23 cellular contexts compared by ENCODE assay signal in genomic region chr17:32357615-32358014, GRCh38. TPM values are rescaled to one million over a fixed set of nuclear protein-coding genes. Genes with fewer than 3 reads are reported as not detected.
DNase-seq lines count a peak whose midpoint lies in the region; ATAC-seq, FAIRE-seq and TF ChIP-seq lines count a peak whose summit lies in the region.
"Had no signal": no experiment of that assay in that cellular context is flagged by ENCODE, and none has a peak within 500 bp of the region (broad histone marks: within the 10 kb centered on the region; RNA-seq: fewer than 3 reads in every experiment).

No MANE protein-coding gene starts in this region.

- TF ChIP-seq RAD21 in K562 (CRISPR knock-in tag; conservative IDR thresholded peaks at IDR 0.05 in 1 of 2, IDR thresholded peaks at IDR 0.05 in 1 of 2), result no peak

- no peak for TF ChIP-seq CTCF in activated CD8-positive, alpha-beta T cell treated with anti-CD3 and anti-CD28 coated beads for 36 hours (IDR thresholded peaks at IDR 0.05)
- TF ChIP-seq CTCF in K562 (IDR thresholded peaks at IDR 0.05 in 2 of 3, conservative IDR thresholded peaks at IDR 0.05 in 1 of 3; ENCODE audit: insufficient read depth in 2 of 3, low read depth in 1 of 3, low read length in 3 of 3) (no peak), esophagus squamous epithelium (IDR thresholded peaks at IDR 0.05) (no peak)

- no peak overlapping the region for H3K4me3 ChIP-seq in K562
- H3K4me3 ChIP-seq in esophagus squamous epithelium, result no peak overlapping the region
- H3K4me3 ChIP-seq: HAP-1 had no signal

- H3K9ac ChIP-seq in K562 (ENCODE audit: insufficient read depth in 1 of 2, low read depth in 2 of 2, low read length in 2 of 2), result peak overlapping the region in 1 of 2 experiments; percentile 21; a peak in 1 of 4 replicates
- H3K9ac ChIP-seq: KMS-11 had no signal

- peaks cover 42% of the 10 kb centered on the region for H4K20me1 ChIP-seq in K562 (replicated peaks; ENCODE audit: control insufficient read depth, insufficient read depth, low read length)

- FAIRE-seq in K562 (lab: Jason Lieb, UNC), result no peak
- FAIRE-seq: GM12891 had no signal

- peaks cover 71% of the 10 kb centered on the region for H3K36me3 Mint-ChIP-seq in activated CD8-positive, alpha-beta T cell treated with anti-CD3 and anti-CD28 coated beads, Interleukin-2, amount 10 ng/mL, durations not matched to agents 7 days and 5 days (ENCODE audit: low read depth)
- peaks cover 63% of the 10 kb centered on the region for H3K36me3 Mint-ChIP-seq in activated CD8-positive, alpha-beta T cell treated with anti-CD3 and anti-CD28 coated beads for 36 hours (ENCODE audit: low read depth)

- H2AFZ ChIP-seq in K562 (ENCODE audit: low read depth, low read length), result no peak overlapping the region

- H3K4me1 ChIP-seq in K562 (replicated peaks in 1 of 2; ENCODE audit: control insufficient read depth in 2 of 2, insufficient read depth in 2 of 2, low read length in 2 of 2) (peaks cover 14 to 18% of the 10 kb centered on the region in 2 experiments; a peak in 4 of 5 replicates), esophagus squamous epithelium (peaks cover 44 to 80% (median 53%) of the 10 kb centered on the region in 3 donors)

- TF ChIP-seq POLR2A in K562 (conservative IDR thresholded peaks at IDR 0.05), result no peak; the same call in 1 of the 2 replicates
- TF ChIP-seq POLR2A in esophagus squamous epithelium (IDR thresholded peaks at IDR 0.05), result no peak

- no peak overlapping the region for H3K27ac ChIP-seq in K562 (ENCODE audit: extremely low read depth, low read depth, low read length)
- peak overlapping the region in 3 of 4 donors; percentile 20 to 73 (median 69) for H3K27ac ChIP-seq in esophagus squamous epithelium
- H3K27ac ChIP-seq: KMS-11 had no signal

- peaks cover 6% of the 10 kb centered on the region for H3K9me1 ChIP-seq in K562 (ENCODE audit: control insufficient read depth, insufficient read depth, low read length)

- 79% methylated on average over 8 of the region's 8 CpGs for WGBS in K562 (ENCODE audit: insufficient coverage, low coverage, missing lambda C conversion rate)
- 56 to 65% methylated on average over 4 to 8 of the region's 8 CpGs for WGBS in esophagus squamous epithelium, 2 donors

- H3K4me3 Mint-ChIP-seq in activated CD8-positive, alpha-beta T cell treated with anti-CD3 and anti-CD28 coated beads, Interleukin-2, amount 10 ng/mL, durations not matched to agents 7 days and 5 days, result no peak overlapping the region
- H3K4me3 Mint-ChIP-seq in activated CD8-positive, alpha-beta T cell treated with anti-CD3 and anti-CD28 coated beads for 36 hours, result no peak overlapping the region

- intact Hi-C loops in activated CD8-positive, alpha-beta T cell treated with anti-CD3 and anti-CD28 coated beads for 36 hours (cut with micrococcal nuclease), result no loop called here
- intact Hi-C loops in K562 (cut with micrococcal nuclease) (no loop called here), esophagus squamous epithelium (cut with DNase I) (no loop called here)

- TF ChIP-seq EP300 in K562 (IDR thresholded peaks at IDR 0.05; ENCODE audit: low read length), result no peak

- DNase-seq in activated CD8-positive, alpha-beta T cell treated with anti-CD3 and anti-CD28 coated beads, Interleukin-2, amount 10 ng/mL, durations not matched to agents 7 days and 5 days, result no peak
- no peak for DNase-seq in activated CD8-positive, alpha-beta T cell treated with anti-CD3 and anti-CD28 coated beads for 36 hours
- DNase-seq in K562 (ENCODE audit: extremely low read depth in 1 of 4, low spot score in 3 of 4) (no peak), esophagus squamous epithelium (lab: John Stamatoyannopoulos, UW) (no peak), NCI-H2171 treated with DMSO at 0.1 percent for 48 hours (lab: John Stamatoyannopoulos, UW) (no peak), NCI-H2107 (lab: John Stamatoyannopoulos, UW) (no peak)
- no peak for DNase-seq in activated naive CD4-positive, alpha-beta T cell (lab: John Stamatoyannopoulos, UW)
- DNase-seq: Calu3, DMS79 treated with DMSO at 0.1 percent for 48 hours, GF-D8, GOT3, IMR-90, NCI-H1092 treated with DMSO at 0.1 percent for 48 hours, NCI-H1436, NCI-H187, NCI-H2081 treated with DMSO at 0.1 percent for 48 hours, NCI-H446 treated with DMSO at 0.1 percent for 48 hours, NCI-H526, RPMI8226, SHP77 had no signal

- H3K36me3 ChIP-seq in K562 (ENCODE audit: control insufficient read depth, insufficient read depth, low read length) (peaks cover 95% of the 10 kb centered on the region), esophagus squamous epithelium (peaks cover 34 to 96% (median 36%) of the 10 kb centered on the region in 3 donors)

- peaks cover 52% of the 10 kb centered on the region for H3K4me1 Mint-ChIP-seq in activated CD8-positive, alpha-beta T cell treated with anti-CD3 and anti-CD28 coated beads, Interleukin-2, amount 10 ng/mL, durations not matched to agents 7 days and 5 days (ENCODE audit: low read depth)
- H3K4me1 Mint-ChIP-seq in activated CD8-positive, alpha-beta T cell treated with anti-CD3 and anti-CD28 coated beads for 36 hours (ENCODE audit: low read depth), result peaks cover 45% of the 10 kb centered on the region

- no TSS peak for BruUV-seq in K562 (replicated peaks; lab: Mats Ljungman, UMichigan)

- H3K79me2 ChIP-seq in K562 (ENCODE audit: control insufficient read depth, insufficient read depth, low read length), result peaks cover 97% of the 10 kb centered on the region

- in situ Hi-C loops in K562 (cut with MboI), result no loop called here

- ATAC-seq in activated CD8-positive, alpha-beta T cell treated with anti-CD3 and anti-CD28 coated beads, Interleukin-2, amount 10 ng/mL, durations not matched to agents 7 days and 5 days, result peak; percentile 21
- ATAC-seq in activated CD8-positive, alpha-beta T cell treated with anti-CD3 and anti-CD28 coated beads for 36 hours, result no peak
- no peak for ATAC-seq in K562

- POLR2A ChIA-PET in activated CD8-positive, alpha-beta T cell treated with anti-CD3 and anti-CD28 coated beads, Interleukin-2, amount 10 ng/mL, durations not matched to agents 7 days and 5 days (lab: Charles Lee), result no interaction called here
- POLR2A ChIA-PET in activated CD8-positive, alpha-beta T cell treated with anti-CD3 and anti-CD28 coated beads for 36 hours (lab: Charles Lee), result interaction anchor here (0.6 to 1.0 kb wide), 2 partner anchors 13 to 215 kb away, joined by 3 to 4 read pairs; no protein-coding TSS in a partner anchor
- POLR2A ChIA-PET in K562 (lab: Yijun Ruan, JAX), result interaction anchor here (1.0 to 2.8 kb wide), 3 partner anchors 9 to 14 kb away, joined by 3 to 27 read pairs (median 3); no protein-coding TSS in a partner anchor

- H3K27ac Mint-ChIP-seq in activated CD8-positive, alpha-beta T cell treated with anti-CD3 and anti-CD28 coated beads, Interleukin-2, amount 10 ng/mL, durations not matched to agents 7 days and 5 days, result no peak overlapping the region
- H3K27ac Mint-ChIP-seq in activated CD8-positive, alpha-beta T cell treated with anti-CD3 and anti-CD28 coated beads for 36 hours, result no peak overlapping the region

- no peaks in the 10 kb centered on the region for H3K27me3 ChIP-seq in K562 (ENCODE audit: control insufficient read depth in 2 of 2, insufficient read depth in 2 of 2, low read length in 2 of 2)
- H3K27me3 ChIP-seq in esophagus squamous epithelium, result no peaks in the 10 kb centered on the region

- H3K4me2 ChIP-seq in K562 (ENCODE audit: insufficient read depth, low read length), result no peak overlapping the region
- H3K4me2 ChIP-seq: KMS-11 had no signal

- no peaks in the 10 kb centered on the region for H3K9me3 Mint-ChIP-seq in activated CD8-positive, alpha-beta T cell treated with anti-CD3 and anti-CD28 coated beads, Interleukin-2, amount 10 ng/mL, durations not matched to agents 7 days and 5 days (ENCODE audit: insufficient read depth)
- no peaks in the 10 kb centered on the region for H3K9me3 Mint-ChIP-seq in activated CD8-positive, alpha-beta T cell treated with anti-CD3 and anti-CD28 coated beads for 36 hours

- H3K27me3 Mint-ChIP-seq in activated CD8-positive, alpha-beta T cell treated with anti-CD3 and anti-CD28 coated beads, Interleukin-2, amount 10 ng/mL, durations not matched to agents 7 days and 5 days (ENCODE audit: low read depth), result no peaks in the 10 kb centered on the region
- no peaks in the 10 kb centered on the region for H3K27me3 Mint-ChIP-seq in activated CD8-positive, alpha-beta T cell treated with anti-CD3 and anti-CD28 coated beads for 36 hours

- H3K9me3 ChIP-seq in K562 (replicated peaks; ENCODE audit: control insufficient read depth, insufficient read depth, low read depth, low read length), result no peaks in the 10 kb centered on the region
- H3K9me3 ChIP-seq in esophagus squamous epithelium, result no peaks in the 10 kb centered on the region
- H3K9me3 ChIP-seq: HAP-1 had no signal

- CTCF ChIA-PET in activated CD8-positive, alpha-beta T cell treated with anti-CD3 and anti-CD28 coated beads, Interleukin-2, amount 10 ng/mL, durations not matched to agents 7 days and 5 days (lab: Charles Lee), result no interaction called here
- CTCF ChIA-PET in activated CD8-positive, alpha-beta T cell treated with anti-CD3 and anti-CD28 coated beads for 36 hours (lab: Charles Lee), result no interaction called here
- CTCF ChIA-PET in K562 (lab: Yijun Ruan, JAX; ENCODE audit: low intra/inter-chr PET ratio), result no interaction called here

RNA-seq across cellular contexts. Expression of gene ZNF207, which starts 7.7 kb away (rescaled TPM):
- 100 to 1,000 TPM; 250 to 263 TPM for total RNA-seq in activated CD8-positive, alpha-beta T cell treated with anti-CD3 and anti-CD28 coated beads, Interleukin-2, amount 10 ng/mL, durations not matched to agents 7 days and 5 days
- total RNA-seq in activated CD8-positive, alpha-beta T cell treated with anti-CD3 and anti-CD28 coated beads for 36 hours, result 100 to 1,000 TPM; 189 to 201 TPM
- 624 and 1,466 TPM in 2 replicates for total RNA-seq in K562 (2011; cell fraction: chromatin; rRNA removed; ENCODE audit: low replicate concordance)
- 225 and 284 TPM in 2 replicates for total RNA-seq in K562 (2011; cell fraction: nucleolus; rRNA removed)
- total RNA-seq in K562 (2011; cell fraction: nucleoplasm; rRNA removed), result 466 and 588 TPM in 2 replicates
- total RNA-seq in K562 (2014; rRNA removed), result 123 and 153 TPM in 2 replicates
- 268 and 297 TPM in 2 replicates for total RNA-seq in K562 (2014; rRNA removed; fragmentation: Illumina TruSeq; extraction: Trizol)
- 245 and 255 TPM in 2 replicates for total RNA-seq in K562 (2015; rRNA removed; fragmentation: Illumina TruSeq; extraction: Trizol)
- total RNA-seq in K562 (2021), result 216 and 222 TPM in 2 replicates
- 267 and 333 TPM in 2 replicates for polyA plus RNA-seq in K562 (2011; rRNA removed)
- polyA plus RNA-seq in K562 (2011; cell fraction: cytosol; rRNA removed), result 266 and 328 TPM in 2 replicates
- 346 and 475 TPM in 2 replicates for polyA plus RNA-seq in K562 (2011; cell fraction: nucleus; rRNA removed)
- 196 and 246 TPM in 2 replicates for polyA plus RNA-seq in K562 (2012)
- 317 and 370 TPM in 2 replicates for polyA plus RNA-seq in K562 (2014; fragmentation: Illumina TruSeq; extraction: Trizol)
- 100 to 1,000 TPM; 191 to 245 TPM for polyA plus RNA-seq in K562 (2014; fragmentation: Nextera tagmentation; extraction: Ambion mirVana)
- polyA plus RNA-seq in K562 (2014; rRNA removed), result 216 and 250 TPM in 2 replicates
- 343 and 416 TPM in 2 replicates for polyA minus RNA-seq in K562 (2011; rRNA and poly(A)+ RNA removed)
- polyA minus RNA-seq in K562 (2011; cell fraction: cytosol; rRNA and poly(A)+ RNA removed), result 103 and 151 TPM in 2 replicates
- 188 and 265 TPM in 2 replicates for polyA minus RNA-seq in K562 (2011; cell fraction: nucleus; rRNA and poly(A)+ RNA removed)
- total RNA-seq in esophagus squamous epithelium, result 100 to 1,000 TPM; 101 to 181 (median 137) TPM

RNA-seq across cellular contexts. Expression of gene C17orf75, which starts 15.6 kb away (rescaled TPM):
- total RNA-seq in activated CD8-positive, alpha-beta T cell treated with anti-CD3 and anti-CD28 coated beads, Interleukin-2, amount 10 ng/mL, durations not matched to agents 7 days and 5 days, result 10 to 100 TPM; 29.0 to 34.0 TPM
- 10 to 100 TPM; 30.8 to 32.7 TPM for total RNA-seq in activated CD8-positive, alpha-beta T cell treated with anti-CD3 and anti-CD28 coated beads for 36 hours
- 21.1 and 30.2 TPM in 2 replicates for total RNA-seq in K562 (2011; cell fraction: chromatin; rRNA removed; ENCODE audit: low replicate concordance)
- 10.5 and 11.2 TPM in 2 replicates for total RNA-seq in K562 (2011; cell fraction: nucleolus; rRNA removed)
- 21.6 and 26.5 TPM in 2 replicates for total RNA-seq in K562 (2011; cell fraction: nucleoplasm; rRNA removed)
- total RNA-seq in K562 (2014; rRNA removed), result 17.4 and 24.8 TPM in 2 replicates
- total RNA-seq in K562 (2014; rRNA removed; fragmentation: Illumina TruSeq; extraction: Trizol), result 21.2 and 22.4 TPM in 2 replicates
- total RNA-seq in K562 (2015; rRNA removed; fragmentation: Illumina TruSeq; extraction: Trizol), result 15.0 and 16.1 TPM in 2 replicates
- 17.3 and 18.5 TPM in 2 replicates for total RNA-seq in K562 (2021)
- 14.1 and 26.1 TPM in 2 replicates for polyA plus RNA-seq in K562 (2011; rRNA removed)
- polyA plus RNA-seq in K562 (2011; cell fraction: cytosol; rRNA removed), result 5.5 and 8.6 TPM in 2 replicates
- polyA plus RNA-seq in K562 (2011; cell fraction: nucleus; rRNA removed), result 11.0 and 15.2 TPM in 2 replicates
- polyA plus RNA-seq in K562 (2012), result 18.6 and 24.7 TPM in 2 replicates
- 15.1 and 15.5 TPM in 2 replicates for polyA plus RNA-seq in K562 (2014; fragmentation: Illumina TruSeq; extraction: Trizol)
- polyA plus RNA-seq in K562 (2014; fragmentation: Nextera tagmentation; extraction: Ambion mirVana), result 10 to 100 TPM; 49.6 to 55.7 TPM
- 17.0 and 20.4 TPM in 2 replicates for polyA plus RNA-seq in K562 (2014; rRNA removed)
- 9.7 and 16.0 TPM in 2 replicates for polyA minus RNA-seq in K562 (2011; rRNA and poly(A)+ RNA removed)
- 4.6 and 7.2 TPM in 2 replicates for polyA minus RNA-seq in K562 (2011; cell fraction: cytosol; rRNA and poly(A)+ RNA removed)
- 4.6 and 5.6 TPM in 2 replicates for polyA minus RNA-seq in K562 (2011; cell fraction: nucleus; rRNA and poly(A)+ RNA removed)
- total RNA-seq in esophagus squamous epithelium, result 10 to 100 TPM in 1 of 4 donors, 1 to 10 TPM in 3; 3.6 to 14.7 (median 9.1) TPM
